Comparison of ENCODE assay signal across 16 cellular contexts in genomic region chr12:95143784-95144205, GRCh38.
DNase-seq lines count a peak whose midpoint lies in the region; ATAC-seq, FAIRE-seq and TF ChIP-seq lines count a peak whose summit lies in the region.
"Had no signal": no experiment of that assay in that cellular context is flagged by ENCODE, and none has a peak within 500 bp of the region (broad histone marks: within the 10 kb centered on the region; RNA-seq: fewer than 3 reads in every experiment).

No MANE protein-coding gene starts in this region.

- DNase-seq in EH (ENCODE audit: low read depth) (peak; percentile 25), K562 (ENCODE audit: extremely low read depth in 1 of 4, low spot score in 3 of 4) (no peak), left ventricle myocardium inferior (no peak), NCI-H2029 treated with DMSO at 0.1 percent for 48 hours (lab: John Stamatoyannopoulos, UW) (no peak), OCI-M1 (lab: John Stamatoyannopoulos, UW) (no peak)
- no peak for DNase-seq in stimulated activated CD4-positive, alpha-beta T cell treated with anti-CD3 and anti-CD28 coated beads, Interleukin-1b, Interleukin-23, amount 100 ng/mL, for 48 hours
- DNase-seq: activated CD4-positive, alpha-beta memory T cell treated with anti-CD3 and anti-CD28 coated beads for 36 hours; BE2C; body of pancreas; DMS79 treated with DMSO at 0.1 percent for 48 hours; effector CD4-positive, alpha-beta T cell; head of caudate nucleus; SIG-M5 had no signal

- H3K36me3 ChIP-seq in K562 (ENCODE audit: control insufficient read depth, insufficient read depth, low read length) (no peaks in the 10 kb centered on the region), left ventricle myocardium inferior (no peaks in the 10 kb centered on the region), neural cell (ENCODE audit: insufficient read depth, low read length) (no peaks in the 10 kb centered on the region)
- H3K36me3 ChIP-seq: BE2C had no signal

- H2AFZ ChIP-seq in K562 (ENCODE audit: low read depth, low read length) (no peak overlapping the region), neural cell (ENCODE audit: low read depth, low read length) (no peak overlapping the region)

- ATAC-seq in K562: no peak
- no peak for ATAC-seq in GM18519 (IDR thresholded peaks at IDR 0.05; ENCODE audit: low FRiP score, unreplicated experiment)
- ATAC-seq: body of pancreas had no signal

- H3K27ac ChIP-seq in K562 (ENCODE audit: extremely low read depth, low read depth, low read length) (no peak overlapping the region), left ventricle myocardium inferior (replicated peaks) (peak overlapping the region; percentile 83), neural cell (ENCODE audit: low read length) (peak overlapping the region; percentile 72)
- H3K27ac ChIP-seq: body of pancreas had no signal

- peak; percentile 56 for FAIRE-seq in K562 (lab: Jason Lieb, UNC)
- FAIRE-seq: HTR-8/SVneo had no signal

- H3K4me2 ChIP-seq in K562 (ENCODE audit: insufficient read depth, low read length) (no peak overlapping the region), neural cell (ENCODE audit: low read length) (peak overlapping the region; percentile 41)

- CTCF ChIA-PET in K562 (lab: Yijun Ruan, JAX; ENCODE audit: low intra/inter-chr PET ratio): no interaction called here

- in situ Hi-C loops in K562 (cut with MboI): no loop called here

- POLR2A ChIA-PET in K562 (lab: Yijun Ruan, JAX): no interaction called here

- TF ChIP-seq RAD21 in K562 (CRISPR knock-in tag; conservative IDR thresholded peaks at IDR 0.05 in 1 of 2, IDR thresholded peaks at IDR 0.05 in 1 of 2): no peak
- peak; percentile 25 for TF ChIP-seq RAD21 in neural cell (conservative IDR thresholded peaks at IDR 0.05)

- H3K27me3 ChIP-seq in K562 (ENCODE audit: control insufficient read depth in 2 of 2, insufficient read depth in 2 of 2, low read length in 2 of 2) (no peaks in the 10 kb centered on the region), left ventricle myocardium inferior (ENCODE audit: low read depth) (no peaks in the 10 kb centered on the region), neural cell (ENCODE audit: insufficient read depth, low read depth, low read length) (no peaks in the 10 kb centered on the region)
- H3K27me3 ChIP-seq: BE2C, body of pancreas had no signal

- TF ChIP-seq EP300 in K562 (IDR thresholded peaks at IDR 0.05; ENCODE audit: low read length): no peak
- peak; percentile 65 for TF ChIP-seq EP300 in neural cell (conservative IDR thresholded peaks at IDR 0.05; ENCODE audit: poor library complexity, severe bottlenecking)

- no peak overlapping the region for H3K9ac ChIP-seq in K562 (ENCODE audit: insufficient read depth in 1 of 2, low read depth in 2 of 2, low read length in 2 of 2)
- no peak overlapping the region for H3K9ac ChIP-seq in neural cell (ENCODE audit: low read length)

- H3F3A ChIP-seq in neural cell (ENCODE audit: insufficient read depth, low read length, poor library complexity, severe bottlenecking): no peaks in the 10 kb centered on the region

- H3K9me2 ChIP-seq in neural cell (ENCODE audit: insufficient read depth, low read length): no peaks in the 10 kb centered on the region

- WGBS in K562 (ENCODE audit: insufficient coverage, low coverage, missing lambda C conversion rate): 47% methylated on average over 3 of the region's 3 CpGs

- H3K4me3 ChIP-seq in K562: no peak overlapping the region
- H3K4me3 ChIP-seq in left ventricle myocardium inferior: peak overlapping the region; percentile 2
- H3K4me3 ChIP-seq in neural cell (ENCODE audit: low read length): peak overlapping the region; percentile 46
- H3K4me3 ChIP-seq: body of pancreas had no signal

- no peaks in the 10 kb centered on the region for H3K9me1 ChIP-seq in K562 (ENCODE audit: control insufficient read depth, insufficient read depth, low read length)

- H3K9me3 ChIP-seq in K562 (replicated peaks; ENCODE audit: control insufficient read depth, insufficient read depth, low read depth, low read length) (no peaks in the 10 kb centered on the region), left ventricle myocardium inferior (replicated peaks) (no peaks in the 10 kb centered on the region), neural cell (ENCODE audit: low read length) (no peaks in the 10 kb centered on the region)
- H3K9me3 ChIP-seq: BE2C, body of pancreas had no signal

- H3K79me2 ChIP-seq in K562 (ENCODE audit: control insufficient read depth, insufficient read depth, low read length) (no peaks in the 10 kb centered on the region), neural cell (replicated peaks; ENCODE audit: insufficient read depth, low read length) (no peaks in the 10 kb centered on the region)

- TF ChIP-seq POLR2A in K562 (conservative IDR thresholded peaks at IDR 0.05): no peak

- intact Hi-C loops in K562 (cut with micrococcal nuclease) (no loop called here), left ventricle myocardium inferior (cut with micrococcal nuclease) (no loop called here)

- no peak for TF ChIP-seq CTCF in K562 (IDR thresholded peaks at IDR 0.05 in 2 of 3, conservative IDR thresholded peaks at IDR 0.05 in 1 of 3; ENCODE audit: insufficient read depth in 2 of 3, low read depth in 1 of 3, low read length in 3 of 3)
- no peak for TF ChIP-seq CTCF in left ventricle myocardium inferior (IDR thresholded peaks at IDR 0.05; ENCODE audit: borderline replicate concordance)
- TF ChIP-seq CTCF in neural cell (IDR thresholded peaks at IDR 0.05; ENCODE audit: poor library complexity, severe bottlenecking): no peak

- H3K4me1 ChIP-seq in K562 (replicated peaks in 1 of 2; ENCODE audit: control insufficient read depth in 2 of 2, insufficient read depth in 2 of 2, low read length in 2 of 2) (no peaks in the 10 kb centered on the region), left ventricle myocardium inferior (peaks cover 28% of the 10 kb centered on the region)
- H3K4me1 ChIP-seq: body of pancreas had no signal

- no TSS peak for BruUV-seq in K562 (replicated peaks; lab: Mats Ljungman, UMichigan)

- H4K20me1 ChIP-seq in K562 (replicated peaks; ENCODE audit: control insufficient read depth, insufficient read depth, low read length) (no peaks in the 10 kb centered on the region), neural cell (ENCODE audit: insufficient read depth) (no peaks in the 10 kb centered on the region)

TF ChIP-seq in K562, 482 proteins besides CTCF, POLR2A, EP300 and RAD21 (continues in another document):
- no peak for TF ChIP-seq GABPB2 (CRISPR knock-in tag; conservative IDR thresholded peaks at IDR 0.05)
- no peak for TF ChIP-seq REST (CRISPR knock-in tag; IDR thresholded peaks at IDR 0.05; ENCODE audit: low read depth)
- no peak for TF ChIP-seq ILK (tag; IDR thresholded peaks at IDR 0.05; ENCODE audit: borderline replicate concordance, low read depth)
- no peak for TF ChIP-seq TARDBP (IDR thresholded peaks at IDR 0.05)

TF ChIP-seq in neural cell, 6 proteins besides CTCF, POLR2A, EP300 and RAD21:
- TF ChIP-seq MXI1 (conservative IDR thresholded peaks at IDR 0.05; ENCODE audit: poor library complexity, severe bottlenecking) (no peak), SMC3 (conservative IDR thresholded peaks at IDR 0.05; ENCODE audit: poor library complexity) (peak; percentile 17)
